Comparison of ENCODE assay signal across 18 cellular contexts in the genomic region with DNA sequence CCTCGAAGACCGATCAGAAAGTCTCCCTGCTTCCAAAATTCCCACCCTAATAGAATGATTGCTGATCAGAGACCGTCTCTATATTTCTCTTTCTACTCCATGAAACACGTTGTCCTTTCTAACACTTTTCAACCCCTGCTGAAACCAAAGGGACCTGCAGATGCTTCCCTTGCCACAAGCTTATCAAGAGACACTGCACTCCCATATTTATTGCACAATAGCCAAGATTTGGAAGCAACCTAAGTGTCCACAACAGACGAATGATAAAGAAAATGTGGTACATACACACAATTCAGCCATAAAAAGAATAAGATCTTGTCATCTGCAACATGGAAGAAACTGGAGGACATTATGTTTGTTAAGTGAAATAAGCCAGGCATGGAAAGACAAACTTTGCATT.
"Had no signal": no experiment of that assay in that cellular context is flagged by ENCODE, and none has a peak within 500 bp of the region (broad histone marks: within the 10 kb centered on the region; RNA-seq: fewer than 3 reads in every experiment).

No MANE protein-coding gene starts in this region.

- H3K4me1 ChIP-seq: colonic mucosa, esophagus squamous epithelium had no signal

- H3K79me2 ChIP-seq: hepatocyte had no signal

- H3K4me3 ChIP-seq: colonic mucosa, esophagus squamous epithelium, hepatocyte, lung, smooth muscle cell had no signal

- FAIRE-seq: urothelium cell line had no signal

- ATAC-seq: foreskin keratinocyte; left colon; left ventricle myocardium superior; naive thymus-derived CD4-positive, alpha-beta T cell had no signal

- H3K27me3 ChIP-seq: colonic mucosa, foreskin keratinocyte had no signal

- H3K4me3 Mint-ChIP-seq: naive thymus-derived CD4-positive, alpha-beta T cell; nephron progenitor cell had no signal

- H3K27ac ChIP-seq: colonic mucosa, esophagus squamous epithelium, foreskin keratinocyte, hepatocyte had no signal

- H3K36me3 ChIP-seq: colonic mucosa, esophagus squamous epithelium had no signal

- H3K9me3 ChIP-seq: colonic mucosa, esophagus squamous epithelium had no signal

- DNase-seq: colonic mucosa; dermis blood vessel endothelial cell; esophagus squamous epithelium; foreskin keratinocyte; head of caudate nucleus; left colon; left ventricle myocardium superior; mesendoderm; naive thymus-derived CD4-positive, alpha-beta T cell; nephron progenitor cell; posterior cingulate gyrus; stimulated activated CD4-positive, alpha-beta T cell treated with anti-CD3 and anti-CD28 coated beads, Interleukin-2, amount 100 ng/mL, for 48 hours; stimulated activated naive CD4-positive, alpha-beta T cell treated with Interleukin-2 at 50 U/mL for 16 hours; trophoblast cell had no signal

- H2AFZ ChIP-seq: hepatocyte had no signal

- H3K27ac Mint-ChIP-seq: naive thymus-derived CD4-positive, alpha-beta T cell; nephron progenitor cell had no signal

- H3K4me2 ChIP-seq: hepatocyte, smooth muscle cell had no signal

- H3K4me1 Mint-ChIP-seq: naive thymus-derived CD4-positive, alpha-beta T cell had no signal
